In the genomic region with DNA sequence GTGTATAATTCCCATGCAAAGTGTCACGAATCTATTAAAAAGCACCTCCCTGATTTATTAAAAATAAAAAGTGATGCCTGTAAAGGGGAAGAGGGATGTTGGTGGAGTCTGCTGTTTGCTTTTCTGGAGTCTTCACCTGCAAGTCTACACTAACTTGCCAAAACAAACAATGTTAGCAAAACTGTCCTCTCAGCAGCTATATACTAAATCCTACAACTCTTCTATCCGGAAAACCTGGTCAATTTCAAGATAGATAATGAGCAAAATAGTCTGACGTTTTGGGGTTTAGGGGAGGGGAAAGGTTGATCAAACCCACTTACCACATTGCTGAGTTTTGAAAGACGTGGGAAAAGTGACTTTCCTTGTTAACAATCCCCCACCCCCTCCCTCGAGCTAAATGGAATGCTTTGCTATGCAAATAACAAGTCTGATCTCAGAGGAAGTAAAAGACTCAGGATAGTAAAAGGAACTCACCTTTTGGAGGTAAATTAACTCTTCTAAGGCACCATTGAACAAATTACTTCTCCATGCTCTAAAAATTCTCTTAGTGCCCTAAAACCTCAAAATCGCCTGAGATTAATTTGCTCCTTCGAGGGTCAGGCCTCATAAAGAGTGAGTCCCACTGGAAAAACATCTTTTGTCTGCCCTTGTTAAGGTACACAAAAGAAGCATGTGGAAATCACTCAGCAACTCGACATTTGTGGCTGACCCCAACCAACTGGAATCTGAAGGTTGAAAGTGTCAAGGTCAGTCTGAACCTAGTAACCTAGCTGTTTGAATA, we compare ENCODE assay signal across 16 cellular contexts. TPM values are rescaled to one million over a fixed set of nuclear protein-coding genes. Genes with fewer than 3 reads are reported as not detected.
DNase-seq lines count a peak whose midpoint lies in the region; ATAC-seq and TF ChIP-seq lines count a peak whose summit lies in the region.
"Had no signal": no experiment of that assay in that cellular context is flagged by ENCODE, and none has a peak within 500 bp of the region (broad histone marks: within the 10 kb centered on the region; RNA-seq: fewer than 3 reads in every experiment).

No MANE protein-coding gene starts in this region.

- no peak overlapping the region for H2AFZ ChIP-seq in H9 (ENCODE audit: low read length)

- H3K27me3 Mint-ChIP-seq in H9 (ENCODE audit: low read depth): peaks cover 27% of the 10 kb centered on the region

- peak overlapping the region; percentile 72 to 91 (median 80); a peak in 6 of 7 replicates for H3K27ac Mint-ChIP-seq in H9
- H3K27ac Mint-ChIP-seq: activated CD8-positive, alpha-beta memory T cell treated with anti-CD3 and anti-CD28 coated beads, Interleukin-2, amount 10 ng/mL, durations not matched to agents 7 days and 5 days; activated T-helper 2 cell treated with anti-CD3 and anti-CD28 coated beads, Interferon-gamma antibody, Interleukin-2, Interleukin-4, amounts not matched to agents 10 μg/mL and 5 μg/mL and 100 μg/mL, durations not matched to agents 14 hours and 24 hours and 36 hours; CD4-positive, alpha-beta T cell had no signal

- no peak overlapping the region for H3K4me3 ChIP-seq in SJCRH30

- H3K27ac ChIP-seq in 22Rv1: peak overlapping the region; percentile 51
- H3K27ac ChIP-seq in H9 (ENCODE audit: insufficient read length, low read depth, low read length): peak overlapping the region; percentile 24
- peak overlapping the region; percentile 88 for H3K27ac ChIP-seq in SJCRH30

- H2BK20ac ChIP-seq in H9 (ENCODE audit: low read depth, low read length, poor library complexity, severe bottlenecking): no peak overlapping the region

- no peak overlapping the region for H4K5ac ChIP-seq in H9 (ENCODE audit: insufficient read length, low read depth, low read length)

- H3K27me3 ChIP-seq in H9 (ENCODE audit: insufficient read depth, low read length): peaks cover 17% of the 10 kb centered on the region; the same call in 1 of the 2 replicates
- H3K27me3 ChIP-seq in SJCRH30: no peaks in the 10 kb centered on the region

- no peak overlapping the region for H4K91ac ChIP-seq in H9 (ENCODE audit: insufficient read length, low read depth, low read length)

- H3K9ac ChIP-seq in H9 (ENCODE audit: extremely low read depth, insufficient read length, low read length): no peak overlapping the region

- peaks cover 52 to 60% of the 10 kb centered on the region in 2 experiments for H3K4me1 Mint-ChIP-seq in H9
- H3K4me1 Mint-ChIP-seq: activated CD8-positive, alpha-beta memory T cell treated with anti-CD3 and anti-CD28 coated beads, Interleukin-2, amount 10 ng/mL, durations not matched to agents 7 days and 5 days had no signal

- no peaks in the 10 kb centered on the region for H3K9me3 ChIP-seq in H9 (ENCODE audit: control insufficient read depth, low read depth, low read length)
- no peaks in the 10 kb centered on the region for H3K9me3 ChIP-seq in SJCRH30 (replicated peaks)

- H4K20me1 ChIP-seq in H9 (ENCODE audit: control insufficient read depth, insufficient read depth, insufficient read length): no peaks in the 10 kb centered on the region

- H3K4ac ChIP-seq in H9 (ENCODE audit: low read depth, low read length): no peak overlapping the region

- no peaks in the 10 kb centered on the region; a peak in 1 of 5 replicates for H3K9me3 Mint-ChIP-seq in H9
- H3K9me3 Mint-ChIP-seq: activated T-helper 2 cell treated with anti-CD3 and anti-CD28 coated beads, Interferon-gamma antibody, Interleukin-2, Interleukin-4, amounts not matched to agents 10 μg/mL and 5 μg/mL and 100 μg/mL, durations not matched to agents 14 hours and 24 hours and 36 hours; CD4-positive, alpha-beta T cell had no signal

- H2BK12ac ChIP-seq in H9 (ENCODE audit: insufficient read length, low read depth, low read length): no peak overlapping the region

- H3T11ph ChIP-seq in H9 (ENCODE audit: low read length): peak overlapping the region; percentile 70

- ATAC-seq in left lobe of liver (peak; percentile 65), HG03108 (IDR thresholded peaks at IDR 0.05; ENCODE audit: unreplicated experiment) (no peak)
- ATAC-seq: activated CD8-positive, alpha-beta memory T cell treated with anti-CD3 and anti-CD28 coated beads, Interleukin-2, amount 10 ng/mL, durations not matched to agents 7 days and 5 days had no signal

- H3K79me1 ChIP-seq in H9 (ENCODE audit: insufficient read depth, low read depth, low read length, poor library complexity, severe bottlenecking): no peaks in the 10 kb centered on the region

- no peak for TF ChIP-seq CTCF in 22Rv1 (IDR thresholded peaks at IDR 0.05)
- TF ChIP-seq CTCF in H9 (conservative IDR thresholded peaks at IDR 0.05): no peak

- H3K36me3 ChIP-seq in SJCRH30: no peaks in the 10 kb centered on the region

- no peak overlapping the region for H3K18ac ChIP-seq in H9 (ENCODE audit: insufficient read length, low read depth, low read length)

- H2AK5ac ChIP-seq in H9 (ENCODE audit: insufficient read length, low read length): no peak overlapping the region

- WGBS in H9 (ENCODE audit: extremely low coverage, insufficient read length, low lambda C conversion rate): no CpG with 5 or more reads among the region's 8 CpGs

- H3K36me3 Mint-ChIP-seq in H9 (ENCODE audit: insufficient read depth in 1 of 3, low read depth in 3 of 3): no peaks in the 10 kb centered on the region
- H3K36me3 Mint-ChIP-seq: activated CD8-positive, alpha-beta memory T cell treated with anti-CD3 and anti-CD28 coated beads, Interleukin-2, amount 10 ng/mL, durations not matched to agents 7 days and 5 days had no signal

- H2BK5ac ChIP-seq in H9 (ENCODE audit: insufficient read length, low read length): no peak overlapping the region

- peak overlapping the region; percentile 33 for H3K4me2 ChIP-seq in H9 (ENCODE audit: insufficient read depth, insufficient read length, low read length)

- no peak overlapping the region for H3K56ac ChIP-seq in H9 (ENCODE audit: insufficient read length, low read depth, low read length)

- H3K4me3 Mint-ChIP-seq in H9: no peak overlapping the region; a peak in 2 of 5 replicates
- H3K4me3 Mint-ChIP-seq: activated CD8-positive, alpha-beta memory T cell treated with anti-CD3 and anti-CD28 coated beads, Interleukin-2, amount 10 ng/mL, durations not matched to agents 7 days and 5 days; CD4-positive, alpha-beta T cell had no signal

- 0 out of 2 replicates have a peak, but pooled peaks cover 2% of the 10 kb centered on the region for H3K79me2 ChIP-seq in H9 (ENCODE audit: insufficient read depth, low read length)

- H3K23ac ChIP-seq in H9 (ENCODE audit: insufficient read length, low read depth, low read length): no peak overlapping the region

- H2BK15ac ChIP-seq in H9 (ENCODE audit: low read depth, low read length): no peak overlapping the region

- H3K23me2 ChIP-seq in H9 (ENCODE audit: insufficient read length, low read depth, low read length, poor library complexity, severe bottlenecking): peaks cover 12% of the 10 kb centered on the region

- DNase-seq in H9 (no peak), SJCRH30 (peak in 1 of 2 experiments; percentile 55), left lobe of liver (ENCODE audit: low spot score) (no peak), T1000 (lab: John Stamatoyannopoulos, UW) (no peak), COLO668 (lab: John Stamatoyannopoulos, UW; ENCODE audit: unreplicated experiment) (no peak)
- no peak for DNase-seq in activated CD4-positive, alpha-beta T cell treated with anti-CD3 and anti-CD28 coated beads, Interleukin-2, amount 50 U/mL, for 48 hours
- DNase-seq: ACHN; activated CD8-positive, alpha-beta memory T cell treated with anti-CD3 and anti-CD28 coated beads, Interleukin-2, amount 10 ng/mL, durations not matched to agents 7 days and 5 days; CD4-positive, alpha-beta T cell; NCI-H1694 treated with DMSO at 0.1 percent for 48 hours; occipital lobe; stimulated activated CD4-positive, alpha-beta T cell treated with anti-CD3 and anti-CD28 coated beads, Interleukin-2, amount 100 ng/mL, for 24 hours had no signal

- peaks cover 19% of the 10 kb centered on the region; the same call in 1 of the 2 replicates for H3K4me1 ChIP-seq in H9 (ENCODE audit: insufficient read depth, low read length)
- H3K4me1 ChIP-seq in SJCRH30: peaks cover 40% of the 10 kb centered on the region

- H2BK120ac ChIP-seq in H9 (ENCODE audit: low read depth, low read length, poor library complexity, severe bottlenecking): no peak overlapping the region

- no peak overlapping the region for H4K8ac ChIP-seq in H9 (replicated peaks; ENCODE audit: insufficient read length, low read depth, low read length)

- H3K14ac ChIP-seq in H9 (ENCODE audit: insufficient read depth, low read length): no peak overlapping the region

RNA-seq across cellular contexts. Expression of a gene that starts 13.5 kb away (rescaled TPM):
- total RNA-seq in H9 (2021) (12.2 and 13.6 TPM in 2 replicates), left lobe of liver (2.5 TPM)
- total RNA-seq in SJCRH30 (2014; rRNA removed; shearing (Covaris generic)): 42.5 and 42.9 TPM in 2 replicates
- total RNA-seq: activated T-helper 2 cell treated with anti-CD3 and anti-CD28 coated beads, Interferon-gamma antibody, Interleukin-2, Interleukin-4, amounts not matched to agents 10 μg/mL and 5 μg/mL and 100 μg/mL, durations not matched to agents 14 hours and 24 hours and 36 hours; CD4-positive, alpha-beta T cell; NCI-H460 had no signal

Comparison
In these comparisons a context has a peak if more than half of its experiments do, and no peak if none do; other contexts are left out.
1. H3K27ac ChIP-seq: peak in every context shown above with its lines; median percentile 88 in SJCRH30; 51 in 22Rv1; 24 in H9.